In the genomic region with DNA sequence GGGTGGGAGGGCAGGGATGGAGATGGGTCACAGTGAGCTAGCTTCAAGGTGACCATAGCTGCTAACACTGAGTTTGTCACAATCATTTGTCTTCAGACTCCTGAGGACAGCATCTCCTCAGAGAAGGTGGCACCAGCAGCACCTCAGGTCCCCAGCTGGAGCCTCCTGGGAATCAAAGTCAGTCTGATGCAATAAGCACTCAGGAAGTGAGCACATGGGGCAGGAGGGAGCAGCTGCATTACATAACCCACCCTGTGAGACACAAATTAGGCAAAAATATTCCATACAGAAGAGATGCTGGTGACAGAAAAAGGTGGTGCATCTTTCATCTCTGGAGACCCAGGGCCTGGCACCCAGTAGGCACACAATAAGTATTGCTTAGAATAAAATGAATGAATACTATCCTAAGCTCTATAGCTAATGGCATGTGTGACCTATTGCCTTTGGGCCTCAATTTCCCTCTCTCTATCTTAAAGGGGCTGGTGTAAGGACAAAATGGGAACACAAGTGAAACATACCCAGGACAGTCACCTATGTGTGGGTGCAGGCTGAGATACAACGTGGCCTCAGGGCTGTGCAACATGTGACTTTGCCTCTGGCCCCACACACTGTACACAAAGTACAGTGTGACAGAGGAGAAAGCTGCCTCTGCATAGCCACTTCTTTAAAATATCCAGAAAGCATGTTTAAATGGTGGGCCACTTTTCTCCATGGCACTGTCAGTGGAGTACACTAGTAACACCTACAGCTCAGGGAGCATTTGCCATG, we compare ENCODE assay signal across 1 cellular context.
TF ChIP-seq lines count a peak whose summit lies in the region.

No MANE protein-coding gene starts in this region.

TF ChIP-seq in K562, 482 proteins besides CTCF, POLR2A, EP300 and RAD21 (continued from another document and continues in another):
- TF ChIP-seq, protein P1, sequence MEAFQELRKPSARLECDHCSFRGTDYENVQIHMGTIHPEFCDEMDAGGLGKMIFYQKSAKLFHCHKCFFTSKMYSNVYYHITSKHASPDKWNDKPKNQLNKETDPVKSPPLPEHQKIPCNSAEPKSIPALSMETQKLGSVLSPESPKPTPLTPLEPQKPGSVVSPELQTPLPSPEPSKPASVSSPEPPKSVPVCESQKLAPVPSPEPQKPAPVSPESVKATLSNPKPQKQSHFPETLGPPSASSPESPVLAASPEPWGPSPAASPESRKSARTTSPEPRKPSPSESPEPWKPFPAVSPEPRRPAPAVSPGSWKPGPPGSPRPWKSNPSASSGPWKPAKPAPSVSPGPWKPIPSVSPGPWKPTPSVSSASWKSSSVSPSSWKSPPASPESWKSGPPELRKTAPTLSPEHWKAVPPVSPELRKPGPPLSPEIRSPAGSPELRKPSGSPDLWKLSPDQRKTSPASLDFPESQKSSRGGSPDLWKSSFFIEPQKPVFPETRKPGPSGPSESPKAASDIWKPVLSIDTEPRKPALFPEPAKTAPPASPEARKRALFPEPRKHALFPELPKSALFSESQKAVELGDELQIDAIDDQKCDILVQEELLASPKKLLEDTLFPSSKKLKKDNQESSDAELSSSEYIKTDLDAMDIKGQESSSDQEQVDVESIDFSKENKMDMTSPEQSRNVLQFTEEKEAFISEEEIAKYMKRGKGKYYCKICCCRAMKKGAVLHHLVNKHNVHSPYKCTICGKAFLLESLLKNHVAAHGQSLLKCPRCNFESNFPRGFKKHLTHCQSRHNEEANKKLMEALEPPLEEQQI (IDR thresholded peaks at IDR 0.05): no peak
- TF ChIP-seq ARHGAP35 (IDR thresholded peaks at IDR 0.05; ENCODE audit: partially characterized antibody) (no peak), HSF4 (CRISPR knock-in tag; IDR thresholded peaks at IDR 0.05; ENCODE audit: borderline replicate concordance) (no peak), ZC3H4 (CRISPR knock-in tag; IDR thresholded peaks at IDR 0.05; ENCODE audit: borderline replicate concordance) (no peak), ZNF445 (CRISPR knock-in tag; IDR thresholded peaks at IDR 0.05; ENCODE audit: low read depth) (no peak), TRIM28 (IDR thresholded peaks at IDR 0.05) (no peak), ZBTB33 (CRISPR knock-in tag; IDR thresholded peaks at IDR 0.05) (no peak), ZBTB26 (CRISPR knock-in tag; IDR thresholded peaks at IDR 0.05) (no peak), XRCC3 (IDR thresholded peaks at IDR 0.05) (no peak), XRCC4 (IDR thresholded peaks at IDR 0.05; ENCODE audit: extremely low read depth, insufficient read depth, insufficient read length) (no peak), ZNF609 (CRISPR knock-in tag; IDR thresholded peaks at IDR 0.05; ENCODE audit: borderline replicate concordance) (no peak), PCBP2 (IDR thresholded peaks at IDR 0.05; ENCODE audit: low read depth, low read length, poor library complexity, severe bottlenecking) (no peak), MYC (IDR thresholded peaks at IDR 0.05; ENCODE audit: low read depth, low read length) (peak; percentile 87), MYC (CRISPR knock-in tag; IDR thresholded peaks at IDR 0.05; ENCODE audit: borderline replicate concordance, low read depth) (no peak), ZFP30 (CRISPR knock-in tag; IDR thresholded peaks at IDR 0.05; ENCODE audit: borderline replicate concordance) (no peak), HDAC6 (IDR thresholded peaks at IDR 0.05; ENCODE audit: low read depth, low read length) (no peak), SMAD4 (CRISPR knock-in tag; conservative IDR thresholded peaks at IDR 0.05) (0 out of 2 replicates have a peak, but pooled peaks have one; percentile 41), HMG20A (CRISPR knock-in tag; conservative IDR thresholded peaks at IDR 0.05) (no peak), BCLAF1 (IDR thresholded peaks at IDR 0.05; ENCODE audit: borderline replicate concordance in 1 of 2, control insufficient read depth in 1 of 2, low read depth in 2 of 2, low read length in 1 of 2) (no peak), L3MBTL2 (IDR thresholded peaks at IDR 0.05) (no peak), CEBPG (CRISPR knock-in tag; IDR thresholded peaks at IDR 0.05) (peak; percentile 78), CEBPG (tag; conservative IDR thresholded peaks at IDR 0.05 in 1 of 2, IDR thresholded peaks at IDR 0.05 in 1 of 2) (peak; percentile 77 to 89), TBL1XR1 (IDR thresholded peaks at IDR 0.05; ENCODE audit: low read length in 2 of 2) (no peak), NONO (IDR thresholded peaks at IDR 0.05; ENCODE audit: low read depth in 2 of 2, low read length in 1 of 2) (no peak), HMG20B (CRISPR knock-in tag; IDR thresholded peaks at IDR 0.05) (no peak)
- TF ChIP-seq, protein P2, sequence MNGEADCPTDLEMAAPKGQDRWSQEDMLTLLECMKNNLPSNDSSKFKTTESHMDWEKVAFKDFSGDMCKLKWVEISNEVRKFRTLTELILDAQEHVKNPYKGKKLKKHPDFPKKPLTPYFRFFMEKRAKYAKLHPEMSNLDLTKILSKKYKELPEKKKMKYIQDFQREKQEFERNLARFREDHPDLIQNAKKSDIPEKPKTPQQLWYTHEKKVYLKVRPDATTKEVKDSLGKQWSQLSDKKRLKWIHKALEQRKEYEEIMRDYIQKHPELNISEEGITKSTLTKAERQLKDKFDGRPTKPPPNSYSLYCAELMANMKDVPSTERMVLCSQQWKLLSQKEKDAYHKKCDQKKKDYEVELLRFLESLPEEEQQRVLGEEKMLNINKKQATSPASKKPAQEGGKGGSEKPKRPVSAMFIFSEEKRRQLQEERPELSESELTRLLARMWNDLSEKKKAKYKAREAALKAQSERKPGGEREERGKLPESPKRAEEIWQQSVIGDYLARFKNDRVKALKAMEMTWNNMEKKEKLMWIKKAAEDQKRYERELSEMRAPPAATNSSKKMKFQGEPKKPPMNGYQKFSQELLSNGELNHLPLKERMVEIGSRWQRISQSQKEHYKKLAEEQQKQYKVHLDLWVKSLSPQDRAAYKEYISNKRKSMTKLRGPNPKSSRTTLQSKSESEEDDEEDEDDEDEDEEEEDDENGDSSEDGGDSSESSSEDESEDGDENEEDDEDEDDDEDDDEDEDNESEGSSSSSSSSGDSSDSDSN (IDR thresholded peaks at IDR 0.05; ENCODE audit: borderline replicate concordance in 1 of 2, low read depth in 2 of 2, low read length in 2 of 2): no peak
- TF ChIP-seq, protein P3, sequence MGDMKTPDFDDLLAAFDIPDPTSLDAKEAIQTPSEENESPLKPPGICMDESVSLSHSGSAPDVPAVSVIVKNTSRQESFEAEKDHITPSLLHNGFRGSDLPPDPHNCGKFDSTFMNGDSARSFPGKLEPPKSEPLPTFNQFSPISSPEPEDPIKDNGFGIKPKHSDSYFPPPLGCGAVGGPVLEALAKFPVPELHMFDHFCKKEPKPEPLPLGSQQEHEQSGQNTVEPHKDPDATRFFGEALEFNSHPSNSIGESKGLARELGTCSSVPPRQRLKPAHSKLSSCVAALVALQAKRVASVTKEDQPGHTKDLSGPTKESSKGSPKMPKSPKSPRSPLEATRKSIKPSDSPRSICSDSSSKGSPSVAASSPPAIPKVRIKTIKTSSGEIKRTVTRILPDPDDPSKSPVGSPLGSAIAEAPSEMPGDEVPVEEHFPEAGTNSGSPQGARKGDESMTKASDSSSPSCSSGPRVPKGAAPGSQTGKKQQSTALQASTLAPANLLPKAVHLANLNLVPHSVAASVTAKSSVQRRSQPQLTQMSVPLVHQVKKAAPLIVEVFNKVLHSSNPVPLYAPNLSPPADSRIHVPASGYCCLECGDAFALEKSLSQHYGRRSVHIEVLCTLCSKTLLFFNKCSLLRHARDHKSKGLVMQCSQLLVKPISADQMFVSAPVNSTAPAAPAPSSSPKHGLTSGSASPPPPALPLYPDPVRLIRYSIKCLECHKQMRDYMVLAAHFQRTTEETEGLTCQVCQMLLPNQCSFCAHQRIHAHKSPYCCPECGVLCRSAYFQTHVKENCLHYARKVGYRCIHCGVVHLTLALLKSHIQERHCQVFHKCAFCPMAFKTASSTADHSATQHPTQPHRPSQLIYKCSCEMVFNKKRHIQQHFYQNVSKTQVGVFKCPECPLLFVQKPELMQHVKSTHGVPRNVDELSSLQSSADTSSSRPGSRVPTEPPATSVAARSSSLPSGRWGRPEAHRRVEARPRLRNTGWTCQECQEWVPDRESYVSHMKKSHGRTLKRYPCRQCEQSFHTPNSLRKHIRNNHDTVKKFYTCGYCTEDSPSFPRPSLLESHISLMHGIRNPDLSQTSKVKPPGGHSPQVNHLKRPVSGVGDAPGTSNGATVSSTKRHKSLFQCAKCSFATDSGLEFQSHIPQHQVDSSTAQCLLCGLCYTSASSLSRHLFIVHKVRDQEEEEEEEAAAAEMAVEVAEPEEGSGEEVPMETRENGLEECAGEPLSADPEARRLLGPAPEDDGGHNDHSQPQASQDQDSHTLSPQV (IDR thresholded peaks at IDR 0.05): no peak
- TF ChIP-seq, protein P4, sequence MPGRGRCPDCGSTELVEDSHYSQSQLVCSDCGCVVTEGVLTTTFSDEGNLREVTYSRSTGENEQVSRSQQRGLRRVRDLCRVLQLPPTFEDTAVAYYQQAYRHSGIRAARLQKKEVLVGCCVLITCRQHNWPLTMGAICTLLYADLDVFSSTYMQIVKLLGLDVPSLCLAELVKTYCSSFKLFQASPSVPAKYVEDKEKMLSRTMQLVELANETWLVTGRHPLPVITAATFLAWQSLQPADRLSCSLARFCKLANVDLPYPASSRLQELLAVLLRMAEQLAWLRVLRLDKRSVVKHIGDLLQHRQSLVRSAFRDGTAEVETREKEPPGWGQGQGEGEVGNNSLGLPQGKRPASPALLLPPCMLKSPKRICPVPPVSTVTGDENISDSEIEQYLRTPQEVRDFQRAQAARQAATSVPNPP (IDR thresholded peaks at IDR 0.05; ENCODE audit: borderline replicate concordance, insufficient read depth, insufficient read length): no peak
